In genomic region chr5:76074487-76074886, GRCh38 we compare ENCODE assay signal across 9 cellular contexts. TPM values are rescaled to one million over a fixed set of nuclear protein-coding genes. Genes with fewer than 3 reads are reported as not detected.
DNase-seq lines count a peak whose midpoint lies in the region; ATAC-seq, FAIRE-seq and TF ChIP-seq lines count a peak whose summit lies in the region.
"Had no signal": no experiment of that assay in that cellular context is flagged by ENCODE, and none has a peak within 500 bp of the region (broad histone marks: within the 10 kb centered on the region; RNA-seq: fewer than 3 reads in every experiment).

No MANE protein-coding gene starts in this region.

- H3K4me3 ChIP-seq in GM12864 (ENCODE audit: low read depth, low read length): no peak overlapping the region
- no peak overlapping the region for H3K4me3 ChIP-seq in Loucy (ENCODE audit: low read length, poor library complexity, severe bottlenecking)
- no peak overlapping the region for H3K4me3 ChIP-seq in K562
- H3K4me3 ChIP-seq in dorsolateral prefrontal cortex: no peak overlapping the region

- no peak overlapping the region for H3K27ac Mint-ChIP-seq in nephron

- DNase-seq in GM12864 (ENCODE audit: low read depth) (no peak), K562 (ENCODE audit: extremely low read depth in 1 of 4, low spot score in 3 of 4) (peak in 2 of 4 experiments; percentile 24 to 29), germinal center (ENCODE audit: low spot score) (no peak), dorsolateral prefrontal cortex (no peak)
- DNase-seq: cortex of kidney had no signal

- H4K20me1 ChIP-seq in Loucy (ENCODE audit: insufficient read depth, low read length, poor library complexity, severe bottlenecking) (no peaks in the 10 kb centered on the region), K562 (replicated peaks; ENCODE audit: control insufficient read depth, insufficient read depth, low read length) (no peaks in the 10 kb centered on the region)

- H3K4me1 ChIP-seq in Loucy (ENCODE audit: insufficient read depth, low read length, poor library complexity, severe bottlenecking) (peaks cover 4% of the 10 kb centered on the region), K562 (replicated peaks in 1 of 2; ENCODE audit: control insufficient read depth in 2 of 2, insufficient read depth in 2 of 2, low read length in 2 of 2) (no peaks in the 10 kb centered on the region)

- no TSS peak for BruUV-seq in K562 (replicated peaks; lab: Mats Ljungman, UMichigan)

- in situ Hi-C loops in K562 (cut with MboI): no loop called here

- no peaks in the 10 kb centered on the region for H3K9me3 Mint-ChIP-seq in nephron

- POLR2A ChIA-PET in K562 (lab: Yijun Ruan, JAX): no interaction called here

- H3K36me3 Mint-ChIP-seq in nephron (ENCODE audit: low read depth): no peaks in the 10 kb centered on the region

- H3K27me3 Mint-ChIP-seq in nephron (ENCODE audit: low read depth): peaks cover 61% of the 10 kb centered on the region

- H3K9me3 ChIP-seq in Loucy (ENCODE audit: insufficient read depth, low read depth, low read length) (no peaks in the 10 kb centered on the region), K562 (replicated peaks; ENCODE audit: control insufficient read depth, insufficient read depth, low read depth, low read length) (no peaks in the 10 kb centered on the region)

- H3K36me3 ChIP-seq in Loucy (ENCODE audit: insufficient read depth, low read length) (no peaks in the 10 kb centered on the region), K562 (ENCODE audit: control insufficient read depth, insufficient read depth, low read length) (no peaks in the 10 kb centered on the region)

- no peak for TF ChIP-seq POLR2A in K562 (conservative IDR thresholded peaks at IDR 0.05)

- no peak overlapping the region for H2AFZ ChIP-seq in Loucy (ENCODE audit: low read length)
- no peak overlapping the region for H2AFZ ChIP-seq in K562 (ENCODE audit: low read depth, low read length)

- no peaks in the 10 kb centered on the region for H3K4me1 Mint-ChIP-seq in nephron

- H3F3A ChIP-seq in Loucy (ENCODE audit: low read depth): no peaks in the 10 kb centered on the region

- no peak overlapping the region for H3K4me3 Mint-ChIP-seq in nephron

- intact Hi-C loops in K562 (cut with micrococcal nuclease): loop anchor here (5.0 kb wide), 2 partner anchors 103 to 183 kb away; no protein-coding TSS in a partner anchor
- intact Hi-C loops in dorsolateral prefrontal cortex (cut with DNase I): no loop called here

- no peaks in the 10 kb centered on the region for H3K9me1 ChIP-seq in K562 (ENCODE audit: control insufficient read depth, insufficient read depth, low read length)

- TF ChIP-seq CTCF in GM12864 (IDR thresholded peaks at IDR 0.05; ENCODE audit: low read depth, low read length, missing control alignments) (peak; percentile 82), Loucy (conservative IDR thresholded peaks at IDR 0.05; ENCODE audit: low read length) (peak; percentile 88), K562 (IDR thresholded peaks at IDR 0.05 in 2 of 3, conservative IDR thresholded peaks at IDR 0.05 in 1 of 3; ENCODE audit: insufficient read depth in 2 of 3, low read depth in 1 of 3, low read length in 3 of 3) (peak; percentile 52 to 67 (median 62)), nephron (IDR thresholded peaks at IDR 0.05; ENCODE audit: unreplicated experiment in 3 of 3) (peak; percentile 30 to 64 (median 36)), dorsolateral prefrontal cortex (IDR thresholded peaks at IDR 0.05 in 54 of 56, conservative IDR thresholded peaks at IDR 0.05 in 2 of 56; ENCODE audit: low read depth in 1 of 56, partially characterized antibody in 56 of 56) (peak in 20 of 56 donors; percentile 10 to 50 (median 21))

- H3K27ac ChIP-seq in K562 (ENCODE audit: extremely low read depth, low read depth, low read length) (no peak overlapping the region), dorsolateral prefrontal cortex (no peak overlapping the region)

- H3K79me2 ChIP-seq in Loucy (ENCODE audit: insufficient read depth, low read length): no peaks in the 10 kb centered on the region
- no peaks in the 10 kb centered on the region for H3K79me2 ChIP-seq in K562 (ENCODE audit: control insufficient read depth, insufficient read depth, low read length)

- CTCF ChIA-PET in K562 (lab: Yijun Ruan, JAX; ENCODE audit: low intra/inter-chr PET ratio): interaction anchor here (0.6 to 1.2 kb wide), 5 partner anchors 182 to 567 kb away, joined by 3 to 4 read pairs (median 3); no protein-coding TSS in a partner anchor

- TF ChIP-seq RAD21 in K562 (CRISPR knock-in tag; conservative IDR thresholded peaks at IDR 0.05 in 1 of 2, IDR thresholded peaks at IDR 0.05 in 1 of 2): peak; percentile 74 to 75

- no peaks in the 10 kb centered on the region for H3K9me2 ChIP-seq in Loucy (replicated peaks; ENCODE audit: low read depth, low read length)

- H3K4me2 ChIP-seq in Loucy (ENCODE audit: low read depth, low read length, poor library complexity, severe bottlenecking) (no peak overlapping the region), K562 (ENCODE audit: insufficient read depth, low read length) (no peak overlapping the region)

- ATAC-seq in K562 (peak; percentile 73; the same call in 2 of the 3 replicates), HG03442 (IDR thresholded peaks at IDR 0.05; ENCODE audit: unreplicated experiment) (no peak)
- no peak for ATAC-seq in activated CD4-positive, CD25-positive, alpha-beta regulatory T cell treated with anti-CD3 and anti-CD28 coated beads, Interleukin-2, amount 50 U/mL, for 24 hours

- H3K9ac ChIP-seq in Loucy (ENCODE audit: low read depth, low read length, poor library complexity, severe bottlenecking): no peak overlapping the region
- no peak overlapping the region for H3K9ac ChIP-seq in K562 (ENCODE audit: insufficient read depth in 1 of 2, low read depth in 2 of 2, low read length in 2 of 2)

- FAIRE-seq in K562 (lab: Jason Lieb, UNC): no peak

- no peak for TF ChIP-seq EP300 in K562 (IDR thresholded peaks at IDR 0.05; ENCODE audit: low read length)

- WGBS in K562 (ENCODE audit: insufficient coverage, low coverage, missing lambda C conversion rate): 0% methylated on average over 2 of the region's 2 CpGs

- H3K27me3 ChIP-seq in Loucy (ENCODE audit: insufficient read depth, low read length, poor library complexity, severe bottlenecking) (no peaks in the 10 kb centered on the region), K562 (ENCODE audit: control insufficient read depth in 2 of 2, insufficient read depth in 2 of 2, low read length in 2 of 2) (peaks cover 0 to 4% of the 10 kb centered on the region in 2 experiments; a peak in 1 of 5 replicates), dorsolateral prefrontal cortex (peaks cover 0 to 43% (median 11%) of the 10 kb centered on the region in 45 donors)

TF ChIP-seq in K562, 482 proteins besides CTCF, POLR2A, EP300 and RAD21 (continues in another document):
- TF ChIP-seq ATF3 (IDR thresholded peaks at IDR 0.05): no peak
- TF ChIP-seq ATF3 (CRISPR knock-in tag; conservative IDR thresholded peaks at IDR 0.05): no peak
- no peak for TF ChIP-seq ERF (CRISPR knock-in tag; IDR thresholded peaks at IDR 0.05)
- TF ChIP-seq HDAC6 (IDR thresholded peaks at IDR 0.05; ENCODE audit: low read depth, low read length): no peak
- no peak for TF ChIP-seq RNF219 (CRISPR knock-in tag; IDR thresholded peaks at IDR 0.05)

RNA-seq across cellular contexts. Expression of gene SV2C, which starts 8.7 kb away (rescaled TPM):
- not detected in 2 replicates for total RNA-seq in K562 (2011; cell fraction: chromatin; rRNA removed; ENCODE audit: low replicate concordance)
- not detected in 2 replicates for total RNA-seq in K562 (2011; cell fraction: nucleolus; rRNA removed)
- total RNA-seq in K562 (2011; cell fraction: nucleoplasm; rRNA removed): not detected in 2 replicates
- total RNA-seq in K562 (2014; rRNA removed) (0.05 TPM in 1 of 2 replicates, not detected in the other), K562 (2014; rRNA removed; fragmentation: Illumina TruSeq; extraction: Trizol) (not detected in 2 replicates), K562 (2015; rRNA removed; fragmentation: Illumina TruSeq; extraction: Trizol) (not detected in 2 replicates), K562 (2021) (not detected in 2 replicates), dorsolateral prefrontal cortex (10 to 100 TPM in 76 of 120 experiments, 1 to 10 TPM in 44; 1.6 to 41.2 (median 11.3) TPM)
- polyA plus RNA-seq in K562 (2011; rRNA removed) (not detected in 2 replicates), K562 (2014; fragmentation: Illumina TruSeq; extraction: Trizol) (not detected in 2 replicates), K562 (2014; fragmentation: Nextera tagmentation; extraction: Ambion mirVana) (not detected), K562 (2014; rRNA removed) (not detected in 2 replicates)
- polyA plus RNA-seq in K562 (2011; cell fraction: cytosol; rRNA removed): not detected in 2 replicates
- polyA plus RNA-seq in K562 (2011; cell fraction: nucleus; rRNA removed): not detected in 2 replicates
- polyA plus RNA-seq in K562 (2012): 0.01 and 0.03 TPM in 2 replicates
- not detected in 2 replicates for polyA minus RNA-seq in K562 (2011; rRNA and poly(A)+ RNA removed)
- not detected in 2 replicates for polyA minus RNA-seq in K562 (2011; cell fraction: cytosol; rRNA and poly(A)+ RNA removed)
- not detected in 2 replicates for polyA minus RNA-seq in K562 (2011; cell fraction: nucleus; rRNA and poly(A)+ RNA removed)
